19 cellular contexts compared by ENCODE assay signal in the genomic region with DNA sequence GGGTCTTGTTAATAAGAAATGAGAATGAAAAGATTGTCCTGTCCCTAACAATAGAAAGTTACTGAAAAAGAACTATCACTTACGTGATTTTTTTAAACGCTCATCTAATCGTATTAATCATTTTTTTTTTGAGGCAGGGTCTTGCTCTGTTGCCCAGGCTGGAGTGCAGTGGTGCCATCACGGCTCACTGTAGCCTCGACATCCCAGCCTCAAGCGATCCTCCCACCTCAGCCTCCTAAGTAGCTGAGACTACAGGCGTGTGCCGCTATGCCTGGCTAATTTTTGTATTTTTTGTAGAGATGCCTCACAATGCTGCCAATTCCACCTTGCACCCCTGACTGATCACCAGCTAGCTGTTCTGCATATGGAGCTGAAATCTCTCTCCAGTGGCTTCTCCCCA. TPM values are rescaled to one million over a fixed set of nuclear protein-coding genes. Genes with fewer than 3 reads are reported as not detected.
DNase-seq lines count a peak whose midpoint lies in the region; ATAC-seq and TF ChIP-seq lines count a peak whose summit lies in the region.
"Had no signal": no experiment of that assay in that cellular context is flagged by ENCODE, and none has a peak within 500 bp of the region (broad histone marks: within the 10 kb centered on the region; RNA-seq: fewer than 3 reads in every experiment).

No MANE protein-coding gene starts in this region.

- intact Hi-C loops in lower lobe of right lung (cut with DNase I) = no loop called here

- POLR2A ChIA-PET in HEK293 (lab: Yijun Ruan, JAX) (interaction anchor here (0.9 kb wide), 1 partner anchor 86 kb away, joined by 3 read pairs; no protein-coding TSS in a partner anchor), WTC11 (lab: Charles Lee) (interaction anchor here (0.5 to 2.1 kb wide), 2 partner anchors 23 to 53 kb away, joined by 4 to 18 read pairs; no protein-coding TSS in a partner anchor)

- H3K9me3 Mint-ChIP-seq in GM23338 (peaks cover 3% of the 10 kb centered on the region; the same call in 2 of the 3 replicates), WTC11 (no peaks in the 10 kb centered on the region)
- H3K9me3 Mint-ChIP-seq: CD4-positive, alpha-beta memory T cell; HFFc6 had no signal

- H2AFZ ChIP-seq in GM23338 = no peak overlapping the region

- peak overlapping the region; percentile 31; the same call in 1 of the 3 replicates for H3K4me3 Mint-ChIP-seq in GM23338
- H3K4me3 Mint-ChIP-seq in WTC11 = no peak overlapping the region
- H3K4me3 Mint-ChIP-seq: CD4-positive, alpha-beta memory T cell; HFFc6 had no signal

- ATAC-seq in GM23338 = no peak
- no peak for ATAC-seq in WTC11
- ATAC-seq in lower lobe of right lung = no peak
- no peak for ATAC-seq in GM19351 (IDR thresholded peaks at IDR 0.05; ENCODE audit: unreplicated experiment)
- ATAC-seq: HepG2 had no signal

- H4K20me1 ChIP-seq in GM23338 (replicated peaks; ENCODE audit: insufficient read depth) = no peaks in the 10 kb centered on the region

- H3K4me1 ChIP-seq in GM23338 (ENCODE audit: insufficient read depth) (peaks cover 21% of the 10 kb centered on the region), HEK293 (ENCODE audit: control insufficient read depth, insufficient read depth, low read length) (no peaks in the 10 kb centered on the region), iPS-20b (ENCODE audit: insufficient read depth, low read length) (peaks cover 22% of the 10 kb centered on the region; the same call in 1 of the 2 replicates), lower lobe of right lung (peaks cover 32% of the 10 kb centered on the region)
- H3K4me1 ChIP-seq: HAP-1 had no signal

- H3K27me3 ChIP-seq in GM23338 (ENCODE audit: insufficient read depth) (peaks cover 5% of the 10 kb centered on the region; the same call in 1 of the 2 replicates), iPS-20b (ENCODE audit: insufficient read depth, low read length) (peaks cover 40% of the 10 kb centered on the region), lower lobe of right lung (ENCODE audit: low read depth) (no peaks in the 10 kb centered on the region)

- H3K9me3 ChIP-seq in HEK293 (ENCODE audit: control insufficient read depth, insufficient read depth, low read depth, low read length) (no peaks in the 10 kb centered on the region), iPS-20b (ENCODE audit: insufficient read depth, low read depth, low read length) (0 out of 2 replicates have a peak, but pooled peaks cover 5% of the 10 kb centered on the region), lower lobe of right lung (peaks cover 4% of the 10 kb centered on the region)
- H3K9me3 ChIP-seq: BLaER1, HAP-1 had no signal

- DNase-seq in GM23338 (ENCODE audit: low spot score) (no peak), WTC11 (ENCODE audit: low spot score) (no peak), SK-N-DZ (ENCODE audit: low spot score) (no peak), lower lobe of right lung (no peak)
- no peak for DNase-seq in activated T-cell treated with anti-CD3 and anti-CD28 coated beads, Interleukin-2, amount 50 U/mL, for 1 hour
- DNase-seq: 8988T; CD4-positive, alpha-beta memory T cell; DMS153; DMS79; GDM1; GOT3; HFFc6 had no signal

- peaks cover 35% of the 10 kb centered on the region for H3K4me1 Mint-ChIP-seq in GM23338
- H3K4me1 Mint-ChIP-seq in WTC11 = peaks cover 43% of the 10 kb centered on the region
- H3K4me1 Mint-ChIP-seq: CD4-positive, alpha-beta memory T cell had no signal

- CTCF ChIA-PET in HEK293 (lab: Yijun Ruan, JAX) (interaction anchor here (0.6 to 1.2 kb wide), 5 partner anchors 12 to 300 kb away, joined by 3 to 4 read pairs (median 3); no protein-coding TSS in a partner anchor), WTC11 (lab: Charles Lee) (interaction anchor here (1.1 to 5.0 kb wide), 8 partner anchors 15 to 82 kb away, joined by 3 to 43 read pairs (median 8); no protein-coding TSS in a partner anchor)

- no peaks in the 10 kb centered on the region for H3K9me2 ChIP-seq in GM23338 (ENCODE audit: insufficient read depth)

- H3F3A ChIP-seq in GM23338 (replicated peaks; ENCODE audit: low read depth) = peaks cover 14% of the 10 kb centered on the region

- H3K36me3 ChIP-seq in GM23338 (ENCODE audit: insufficient read depth) = no peaks in the 10 kb centered on the region
- H3K36me3 ChIP-seq in HEK293 (ENCODE audit: control insufficient read depth in 2 of 2, insufficient read depth in 1 of 2, low read length in 2 of 2) = no peaks in the 10 kb centered on the region
- no peaks in the 10 kb centered on the region for H3K36me3 ChIP-seq in iPS-20b (ENCODE audit: insufficient read depth, low read depth, low read length)
- peaks cover 64% of the 10 kb centered on the region for H3K36me3 ChIP-seq in lower lobe of right lung
- H3K36me3 ChIP-seq: BLaER1, HAP-1 had no signal

- peaks cover 33% of the 10 kb centered on the region for H3K36me3 Mint-ChIP-seq in GM23338 (ENCODE audit: low read depth)
- H3K36me3 Mint-ChIP-seq in WTC11 = peaks cover 20% of the 10 kb centered on the region
- H3K36me3 Mint-ChIP-seq: CD14-positive monocyte had no signal

- H3K4me3 ChIP-seq in GM23338 (peak overlapping the region; percentile 37; the same call in 1 of the 2 replicates), HEK293 (ENCODE audit: low read depth, low read length) (no peak overlapping the region), iPS-20b (ENCODE audit: low read length) (0 out of 2 replicates have a peak overlapping the region, but pooled peaks have one; percentile 35), lower lobe of right lung (no peak overlapping the region)
- H3K4me3 ChIP-seq: BLaER1, HAP-1 had no signal

- H3K27ac Mint-ChIP-seq in GM23338 (no peak overlapping the region), WTC11 (peak overlapping the region; percentile 79; the same call in 1 of the 2 replicates)
- H3K27ac Mint-ChIP-seq: CD14-positive monocyte, HFFc6 had no signal

- H3K79me2 ChIP-seq in GM23338 (replicated peaks; ENCODE audit: insufficient read depth) = no peaks in the 10 kb centered on the region

- H3K4me2 ChIP-seq in GM23338 = peak overlapping the region; percentile 73
- H3K4me2 ChIP-seq: BLaER1 had no signal

- H3K27ac ChIP-seq in GM23338 (ENCODE audit: low read depth) = peak overlapping the region; percentile 97
- no peak overlapping the region for H3K27ac ChIP-seq in HEK293 (ENCODE audit: extremely low read depth, low read depth, low read length)
- no peak overlapping the region for H3K27ac ChIP-seq in iPS-20b (ENCODE audit: low read length)
- H3K27ac ChIP-seq in lower lobe of right lung = no peak overlapping the region
- H3K27ac ChIP-seq: BLaER1 had no signal

- TF ChIP-seq CTCF in GM23338 (conservative IDR thresholded peaks at IDR 0.05; ENCODE audit: low read depth in 2 of 2) (no peak), HEK293 (tag by site-specific recombination; IDR thresholded peaks at IDR 0.05) (no peak), WTC11 (IDR thresholded peaks at IDR 0.05) (no peak), lower lobe of right lung (IDR thresholded peaks at IDR 0.05) (no peak)

- H3K27me3 Mint-ChIP-seq in GM23338 (ENCODE audit: insufficient read depth, low read depth, poor library complexity) (peaks cover 13% of the 10 kb centered on the region), WTC11 (ENCODE audit: low read depth) (peaks cover 20% of the 10 kb centered on the region)

- peak overlapping the region; percentile 54; the same call in 1 of the 2 replicates for H3K9ac ChIP-seq in iPS-20b (ENCODE audit: low read depth, low read length)
- H3K9ac ChIP-seq: BLaER1 had no signal

TF ChIP-seq in GM23338, 12 proteins besides CTCF, POLR2A, EP300 and RAD21 (continues in another document):
- TF ChIP-seq EZH2 (IDR thresholded peaks at IDR 0.05; ENCODE audit: low read depth, unreplicated experiment) (no peak), ZNF114 (CRISPR knock-in tag; IDR thresholded peaks at IDR 0.05) (no peak), ZNF331 (CRISPR knock-in tag; IDR thresholded peaks at IDR 0.05; ENCODE audit: low read depth) (no peak)

TF ChIP-seq in HEK293, 187 proteins besides CTCF, POLR2A, EP300 and RAD21:
- TF ChIP-seq ZNF114 (tag by site-specific recombination; IDR thresholded peaks at IDR 0.05) (no peak), BCL11B (tag by site-specific recombination; IDR thresholded peaks at IDR 0.05; ENCODE audit: low read depth) (no peak), ZNF560 (tag by site-specific recombination; IDR thresholded peaks at IDR 0.05; ENCODE audit: borderline replicate concordance) (no peak), ZNF121 (tag by site-specific recombination; IDR thresholded peaks at IDR 0.05) (0 out of 2 replicates have a peak, but pooled peaks have one; percentile 11), YY2 (tag by site-specific recombination; IDR thresholded peaks at IDR 0.05) (no peak)

TF ChIP-seq in WTC11, 78 proteins besides CTCF, POLR2A, EP300 and RAD21 (continues in another document):
- TF ChIP-seq ZNF138 (CRISPR knock-in tag; conservative IDR thresholded peaks at IDR 0.05) = no peak
- TF ChIP-seq, protein P1, sequence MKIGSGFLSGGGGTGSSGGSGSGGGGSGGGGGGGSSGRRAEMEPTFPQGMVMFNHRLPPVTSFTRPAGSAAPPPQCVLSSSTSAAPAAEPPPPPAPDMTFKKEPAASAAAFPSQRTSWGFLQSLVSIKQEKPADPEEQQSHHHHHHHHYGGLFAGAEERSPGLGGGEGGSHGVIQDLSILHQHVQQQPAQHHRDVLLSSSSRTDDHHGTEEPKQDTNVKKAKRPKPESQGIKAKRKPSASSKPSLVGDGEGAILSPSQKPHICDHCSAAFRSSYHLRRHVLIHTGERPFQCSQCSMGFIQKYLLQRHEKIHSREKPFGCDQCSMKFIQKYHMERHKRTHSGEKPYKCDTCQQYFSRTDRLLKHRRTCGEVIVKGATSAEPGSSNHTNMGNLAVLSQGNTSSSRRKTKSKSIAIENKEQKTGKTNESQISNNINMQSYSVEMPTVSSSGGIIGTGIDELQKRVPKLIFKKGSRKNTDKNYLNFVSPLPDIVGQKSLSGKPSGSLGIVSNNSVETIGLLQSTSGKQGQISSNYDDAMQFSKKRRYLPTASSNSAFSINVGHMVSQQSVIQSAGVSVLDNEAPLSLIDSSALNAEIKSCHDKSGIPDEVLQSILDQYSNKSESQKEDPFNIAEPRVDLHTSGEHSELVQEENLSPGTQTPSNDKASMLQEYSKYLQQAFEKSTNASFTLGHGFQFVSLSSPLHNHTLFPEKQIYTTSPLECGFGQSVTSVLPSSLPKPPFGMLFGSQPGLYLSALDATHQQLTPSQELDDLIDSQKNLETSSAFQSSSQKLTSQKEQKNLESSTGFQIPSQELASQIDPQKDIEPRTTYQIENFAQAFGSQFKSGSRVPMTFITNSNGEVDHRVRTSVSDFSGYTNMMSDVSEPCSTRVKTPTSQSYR (CRISPR knock-in tag; IDR thresholded peaks at IDR 0.05) = no peak
- TF ChIP-seq TCF7 (CRISPR knock-in tag; IDR thresholded peaks at IDR 0.05; ENCODE audit: low read depth) = no peak
- no peak for TF ChIP-seq ZNF671 (CRISPR knock-in tag; IDR thresholded peaks at IDR 0.05)
- TF ChIP-seq NR2C2 (CRISPR knock-in tag; IDR thresholded peaks at IDR 0.05) = no peak
- TF ChIP-seq ZNF121 (CRISPR knock-in tag; IDR thresholded peaks at IDR 0.05) = peak; percentile 94
- TF ChIP-seq TP53 (CRISPR knock-in tag; IDR thresholded peaks at IDR 0.05) = no peak

RNA-seq across cellular contexts. Expression of a gene that starts 15.7 kb away (rescaled TPM):
- total RNA-seq in GM23338 (2014; rRNA removed; shearing (Covaris generic)) = 5.2 and 8.0 TPM in 2 replicates
- 1.9 and 2.2 TPM in 2 replicates for polyA plus RNA-seq in GM23338 (2016; fragmentation: Nextera tagmentation; extraction: Ambion mirVana)
- total RNA-seq in WTC11 (2021) = 6.8 to 9.2 TPM (median 7.7 TPM) in 3 replicates
- polyA plus RNA-seq in SK-N-DZ (2014; cell fraction: cytosol; rRNA removed) = 0.20 and 0.42 TPM in 2 replicates
- polyA plus RNA-seq in SK-N-DZ (2014; cell fraction: nucleus; rRNA removed) = 0.28 and 0.76 TPM in 2 replicates
- total RNA-seq in lower lobe of right lung = 30.5 TPM
- total RNA-seq: HFFc6 had no signal
- polyA plus RNA-seq: CD14-positive monocyte had no signal

Comparison
In these comparisons a context has a peak if more than half of its experiments do, and no peak if none do; other contexts are left out.
1. H3K4me3 ChIP-seq: peak in GM23338 (single experiment) and iPS-20b (single experiment); none in HEK293 (single experiment) and lower lobe of right lung (single experiment).